ENCODE assay signal across 10 cellular contexts in genomic region chr3:127406309-127407025, GRCh38.
DNase-seq lines count a peak whose midpoint lies in the region; ATAC-seq and TF ChIP-seq lines count a peak whose summit lies in the region.
"Had no signal": no experiment of that assay in that cellular context is flagged by ENCODE, and none has a peak within 500 bp of the region (broad histone marks: within the 10 kb centered on the region; RNA-seq: fewer than 3 reads in every experiment).

No MANE protein-coding gene starts in this region.

- no peak overlapping the region for H3K4me3 Mint-ChIP-seq in activated CD4-positive, alpha-beta memory T cell treated with anti-CD3 and anti-CD28 coated beads for 36 hours
- H3K4me3 Mint-ChIP-seq in activated CD4-positive, alpha-beta memory T cell treated with anti-CD3 and anti-CD28 coated beads, Interleukin-2, amount 10 ng/mL, durations not matched to agents 7 days and 5 days, result no peak overlapping the region
- H3K4me3 Mint-ChIP-seq: natural killer cell had no signal

- no peak overlapping the region for H3K9ac ChIP-seq in Karpas-422 (ENCODE audit: low read length)
- H3K9ac ChIP-seq in colonic mucosa (ENCODE audit: low read depth in 2 of 2, low read length in 2 of 2), result no peak overlapping the region

- ATAC-seq in HG02981 (IDR thresholded peaks at IDR 0.05; ENCODE audit: unreplicated experiment) (no peak), HG02870 (IDR thresholded peaks at IDR 0.05; ENCODE audit: unreplicated experiment) (no peak)

- 0 out of 2 replicates have a peak, but pooled peaks cover 3% of the 10 kb centered on the region for H4K20me1 ChIP-seq in Karpas-422 (ENCODE audit: insufficient read depth, low read depth, low read length)

- intact Hi-C loops in activated CD4-positive, alpha-beta memory T cell treated with anti-CD3 and anti-CD28 coated beads for 36 hours (cut with micrococcal nuclease), result no loop called here
- intact Hi-C loops in colonic mucosa (cut with DNase I), result no loop called here

- H3K4me1 Mint-ChIP-seq in activated CD4-positive, alpha-beta memory T cell treated with anti-CD3 and anti-CD28 coated beads for 36 hours (ENCODE audit: low read depth), result no peaks in the 10 kb centered on the region
- no peaks in the 10 kb centered on the region for H3K4me1 Mint-ChIP-seq in activated CD4-positive, alpha-beta memory T cell treated with anti-CD3 and anti-CD28 coated beads, Interleukin-2, amount 10 ng/mL, durations not matched to agents 7 days and 5 days
- H3K4me1 Mint-ChIP-seq: natural killer cell had no signal

- H3K4me2 ChIP-seq in Karpas-422 (ENCODE audit: low read depth, low read length, poor library complexity, severe bottlenecking), result no peak overlapping the region

- no peaks in the 10 kb centered on the region for H3K36me3 Mint-ChIP-seq in activated CD4-positive, alpha-beta memory T cell treated with anti-CD3 and anti-CD28 coated beads for 36 hours
- no peaks in the 10 kb centered on the region for H3K36me3 Mint-ChIP-seq in activated CD4-positive, alpha-beta memory T cell treated with anti-CD3 and anti-CD28 coated beads, Interleukin-2, amount 10 ng/mL, durations not matched to agents 7 days and 5 days (ENCODE audit: low read depth)
- H3K36me3 Mint-ChIP-seq: natural killer cell had no signal

- DNase-seq in activated CD4-positive, alpha-beta memory T cell treated with anti-CD3 and anti-CD28 coated beads for 36 hours, result peak; percentile 34
- no peak for DNase-seq in activated CD4-positive, alpha-beta memory T cell treated with anti-CD3 and anti-CD28 coated beads, Interleukin-2, amount 10 ng/mL, durations not matched to agents 7 days and 5 days
- DNase-seq in Karpas-422 (peak; percentile 75), colonic mucosa (no peak)
- DNase-seq in stimulated activated CD4-positive, alpha-beta T cell treated with anti-CD3 and anti-CD28 coated beads, Interleukin-2, amount 100 ng/mL, for 48 hours, result peak; percentile 3 to 8
- DNase-seq in activated naive CD4-positive, alpha-beta T cell treated with Interleukin-2 at 50 U/mL for 16 hours, result no peak
- DNase-seq: natural killer cell had no signal

- no peak overlapping the region for H2AFZ ChIP-seq in Karpas-422 (ENCODE audit: low read length)

- H3K36me3 ChIP-seq in Karpas-422 (ENCODE audit: insufficient read depth, low read length) (no peaks in the 10 kb centered on the region), colonic mucosa (no peaks in the 10 kb centered on the region)

- no peaks in the 10 kb centered on the region for H3K9me3 Mint-ChIP-seq in activated CD4-positive, alpha-beta memory T cell treated with anti-CD3 and anti-CD28 coated beads for 36 hours
- no peaks in the 10 kb centered on the region for H3K9me3 Mint-ChIP-seq in activated CD4-positive, alpha-beta memory T cell treated with anti-CD3 and anti-CD28 coated beads, Interleukin-2, amount 10 ng/mL, durations not matched to agents 7 days and 5 days
- H3K9me3 Mint-ChIP-seq: natural killer cell had no signal

- H3K9me2 ChIP-seq in Karpas-422 (replicated peaks; ENCODE audit: insufficient read depth, low read length), result no peaks in the 10 kb centered on the region

- H3K4me1 ChIP-seq in Karpas-422 (ENCODE audit: low read length) (no peaks in the 10 kb centered on the region), colonic mucosa (no peaks in the 10 kb centered on the region)

- H3K27ac ChIP-seq in Karpas-422 (ENCODE audit: low read length) (no peak overlapping the region), colonic mucosa (no peak overlapping the region)
- H3K27ac ChIP-seq: dorsolateral prefrontal cortex had no signal

- H3K9me3 ChIP-seq in Karpas-422 (ENCODE audit: low read length), result no peaks in the 10 kb centered on the region
- no peaks in the 10 kb centered on the region for H3K9me3 ChIP-seq in colonic mucosa

- CTCF ChIA-PET in activated CD4-positive, alpha-beta memory T cell treated with anti-CD3 and anti-CD28 coated beads for 36 hours (lab: Charles Lee), result interaction anchor here (0.7 to 1.7 kb wide), 5 partner anchors 10 to 141 kb away, joined by 3 to 4 read pairs (median 3); no protein-coding TSS in a partner anchor
- CTCF ChIA-PET in activated CD4-positive, alpha-beta memory T cell treated with anti-CD3 and anti-CD28 coated beads, Interleukin-2, amount 10 ng/mL, durations not matched to agents 7 days and 5 days (lab: Charles Lee), result interaction anchor here (0.6 kb wide), 1 partner anchor 143 kb away, joined by 4 read pairs; no protein-coding TSS in a partner anchor

- H3K27me3 Mint-ChIP-seq in activated CD4-positive, alpha-beta memory T cell treated with anti-CD3 and anti-CD28 coated beads for 36 hours, result peaks cover 23% of the 10 kb centered on the region
- H3K27me3 Mint-ChIP-seq in activated CD4-positive, alpha-beta memory T cell treated with anti-CD3 and anti-CD28 coated beads, Interleukin-2, amount 10 ng/mL, durations not matched to agents 7 days and 5 days, result no peaks in the 10 kb centered on the region

- POLR2A ChIA-PET in activated CD4-positive, alpha-beta memory T cell treated with anti-CD3 and anti-CD28 coated beads for 36 hours (lab: Charles Lee), result no interaction called here
- POLR2A ChIA-PET in activated CD4-positive, alpha-beta memory T cell treated with anti-CD3 and anti-CD28 coated beads, Interleukin-2, amount 10 ng/mL, durations not matched to agents 7 days and 5 days (lab: Charles Lee), result no interaction called here

- H3K27ac Mint-ChIP-seq in activated CD4-positive, alpha-beta memory T cell treated with anti-CD3 and anti-CD28 coated beads for 36 hours, result no peak overlapping the region
- H3K27ac Mint-ChIP-seq in activated CD4-positive, alpha-beta memory T cell treated with anti-CD3 and anti-CD28 coated beads, Interleukin-2, amount 10 ng/mL, durations not matched to agents 7 days and 5 days, result no peak overlapping the region
- H3K27ac Mint-ChIP-seq: natural killer cell had no signal

- no peaks in the 10 kb centered on the region for H3K79me2 ChIP-seq in Karpas-422 (ENCODE audit: low read length)

- no peaks in the 10 kb centered on the region for H3K27me3 ChIP-seq in Karpas-422 (ENCODE audit: low read length)
- H3K27me3 ChIP-seq in colonic mucosa, result no peaks in the 10 kb centered on the region

- TF ChIP-seq CTCF in colonic mucosa (IDR thresholded peaks at IDR 0.05), result peak; percentile 16

- H3K4me3 ChIP-seq in Karpas-422 (ENCODE audit: low read length) (no peak overlapping the region), colonic mucosa (no peak overlapping the region)
- H3K4me3 ChIP-seq: dorsolateral prefrontal cortex had no signal

Comparison
In these comparisons a context has a peak if more than half of its experiments do, and no peak if none do; other contexts are left out.
1. DNase-seq: peak in activated CD4-positive, alpha-beta memory T cell treated with anti-CD3 and anti-CD28 coated beads for 36 hours (single experiment), Karpas-422 (single experiment) and stimulated activated CD4-positive, alpha-beta T cell treated with anti-CD3 and anti-CD28 coated beads, Interleukin-2, amount 100 ng/mL, for 48 hours (2 of 2); none in activated CD4-positive, alpha-beta memory T cell treated with anti-CD3 and anti-CD28 coated beads, Interleukin-2, amount 10 ng/mL, durations not matched to agents 7 days and 5 days (single experiment), colonic mucosa (single experiment) and activated naive CD4-positive, alpha-beta T cell treated with Interleukin-2 at 50 U/mL for 16 hours (single experiment).